In genomic region chr13:46668302-46668720, GRCh38 we compare ENCODE assay signal across 8 cellular contexts.
DNase-seq lines count a peak whose midpoint lies in the region; ATAC-seq and TF ChIP-seq lines count a peak whose summit lies in the region.

No MANE protein-coding gene starts in this region.

- TF ChIP-seq CTCF in breast epithelium (IDR thresholded peaks at IDR 0.05): no peak

- peak overlapping the region; percentile 73 for H3K4me2 ChIP-seq in BLaER1

- peaks cover 7% of the 10 kb centered on the region for H3K36me3 Mint-ChIP-seq in memory B cell

- H3K4me1 Mint-ChIP-seq in memory B cell: peaks cover 34% of the 10 kb centered on the region

- no peaks in the 10 kb centered on the region for H3K27me3 ChIP-seq in BLaER1
- no peaks in the 10 kb centered on the region for H3K27me3 ChIP-seq in breast epithelium

- intact Hi-C loops in breast epithelium (cut with DNase I; ENCODE audit: low total_unique reads): no loop called here

- H3K9me3 ChIP-seq in BLaER1 (no peaks in the 10 kb centered on the region), breast epithelium (no peaks in the 10 kb centered on the region)

- H3K4me3 ChIP-seq in BLaER1 (peak overlapping the region; percentile 31; the same call in 1 of the 2 replicates), breast epithelium (peak overlapping the region in 1 of 3 donors; percentile 43)

- H3K4me1 ChIP-seq in BLaER1 (peaks cover 39% of the 10 kb centered on the region), breast epithelium (peaks cover 0 to 18% of the 10 kb centered on the region in 2 donors)

- peaks cover 18% of the 10 kb centered on the region; the same call in 1 of the 2 replicates for H4K20me1 ChIP-seq in BLaER1

- DNase-seq in KG1 (lab: John Stamatoyannopoulos, UW) (peak; percentile 61), breast epithelium (ENCODE audit: low spot score in 2 of 2) (no peak), memory B cell (ENCODE audit: low spot score in 2 of 2) (no peak), DMS153 treated with DMSO at 0.1 percent for 48 hours (lab: John Stamatoyannopoulos, UW; ENCODE audit: unreplicated experiment) (no peak), SIG-M5 (lab: John Stamatoyannopoulos, UW) (no peak), germinal center (ENCODE audit: low spot score) (no peak)

- no peak for TF ChIP-seq POLR2A in breast epithelium (IDR thresholded peaks at IDR 0.05)

- H3K9ac ChIP-seq in BLaER1: no peak overlapping the region

- ATAC-seq in GM19351 (IDR thresholded peaks at IDR 0.05; ENCODE audit: unreplicated experiment): peak; percentile 15
- peak; percentile 18 for ATAC-seq in memory B cell (ENCODE audit: low read depth)

- H3K27me3 Mint-ChIP-seq in memory B cell: no peaks in the 10 kb centered on the region

- H3K4me3 Mint-ChIP-seq in memory B cell: peak overlapping the region; percentile 78

- H3K9me3 Mint-ChIP-seq in memory B cell: no peaks in the 10 kb centered on the region

- H3K27ac Mint-ChIP-seq in memory B cell: peak overlapping the region; percentile 98

- H3K27ac ChIP-seq in BLaER1 (peak overlapping the region; percentile 48; the same call in 1 of the 2 replicates), breast epithelium (peak overlapping the region; percentile 46 to 54)

- H3K36me3 ChIP-seq in BLaER1 (peaks cover 39% of the 10 kb centered on the region), breast epithelium (no peaks in the 10 kb centered on the region)
